In the genomic region with DNA sequence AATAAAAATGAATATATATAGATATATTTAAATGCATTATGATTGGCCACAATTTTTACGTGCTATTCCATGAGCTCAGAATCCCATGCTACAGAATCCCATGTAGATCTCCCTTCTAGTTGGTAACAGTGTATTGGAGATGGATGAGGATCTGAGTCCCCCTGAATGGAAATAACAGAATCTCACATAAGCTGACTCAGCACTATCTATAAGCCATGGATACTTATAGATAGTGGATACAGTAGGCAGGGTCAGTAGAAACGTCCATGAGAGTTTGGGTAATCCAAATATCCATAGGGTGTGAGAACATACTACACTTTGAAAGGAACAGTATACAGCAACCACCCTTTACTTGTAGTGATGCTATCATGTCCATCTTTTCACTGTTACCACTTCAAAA, we compare ENCODE assay signal across 24 cellular contexts.
DNase-seq lines count a peak whose midpoint lies in the region; ATAC-seq, FAIRE-seq and TF ChIP-seq lines count a peak whose summit lies in the region.
"Had no signal": no experiment of that assay in that cellular context is flagged by ENCODE, and none has a peak within 500 bp of the region (broad histone marks: within the 10 kb centered on the region; RNA-seq: fewer than 3 reads in every experiment).

No MANE protein-coding gene starts in this region.

- POLR2A ChIA-PET in HepG2 (lab: Yijun Ruan, JAX) (no interaction called here), K562 (lab: Yijun Ruan, JAX) (no interaction called here)

- intact Hi-C loops in HepG2 (cut with micrococcal nuclease; ENCODE audit: unreplicated experiment) = no loop called here
- intact Hi-C loops in right lobe of liver (cut with DNase I) = no loop called here
- intact Hi-C loops in K562 (cut with micrococcal nuclease) = no loop called here

- no peak overlapping the region for H3K4me3 ChIP-seq in HepG2 (replicated peaks in 1 of 3; ENCODE audit: insufficient read depth in 1 of 3, low read depth in 2 of 3, low read length in 3 of 3)
- H3K4me3 ChIP-seq in right lobe of liver = no peak overlapping the region
- no peak overlapping the region for H3K4me3 ChIP-seq in K562
- H3K4me3 ChIP-seq: BLaER1, GM12878 had no signal

- TF ChIP-seq CTCF in HepG2 (CRISPR knock-in tag; IDR thresholded peaks at IDR 0.05) (no peak), right lobe of liver (IDR thresholded peaks at IDR 0.05) (no peak), K562 (IDR thresholded peaks at IDR 0.05 in 2 of 3, conservative IDR thresholded peaks at IDR 0.05 in 1 of 3; ENCODE audit: insufficient read depth in 2 of 3, low read depth in 1 of 3, low read length in 3 of 3) (no peak)

- 0% methylated on average over 2 of the region's 2 CpGs for WGBS in HepG2 (ENCODE audit: low lambda C conversion rate)
- 30% methylated on average over 2 of the region's 2 CpGs for WGBS in right lobe of liver (ENCODE audit: insufficient coverage, low coverage, low lambda C conversion rate, missing lambda C conversion rate)
- 0% methylated on average over 2 of the region's 2 CpGs for WGBS in K562 (ENCODE audit: insufficient coverage, low coverage, missing lambda C conversion rate)

- CTCF ChIA-PET in HepG2 (lab: Yijun Ruan, JAX; ENCODE audit: low intra/inter-chr PET ratio, low total read pairs) = no interaction called here
- CTCF ChIA-PET in K562 (lab: Yijun Ruan, JAX; ENCODE audit: low intra/inter-chr PET ratio) = no interaction called here

- TF ChIP-seq EP300 in HepG2 (IDR thresholded peaks at IDR 0.05; ENCODE audit: low read depth in 2 of 2, low read length in 2 of 2) (no peak), HepG2 (CRISPR knock-in tag; IDR thresholded peaks at IDR 0.05; ENCODE audit: borderline replicate concordance) (no peak), K562 (IDR thresholded peaks at IDR 0.05; ENCODE audit: low read length) (no peak)

- H2AFZ ChIP-seq in HepG2 (ENCODE audit: low read length) (no peak overlapping the region), K562 (ENCODE audit: low read depth, low read length) (no peak overlapping the region)

- TF ChIP-seq RAD21 in HepG2 (CRISPR knock-in tag; IDR thresholded peaks at IDR 0.05) = no peak
- no peak for TF ChIP-seq RAD21 in K562 (CRISPR knock-in tag; conservative IDR thresholded peaks at IDR 0.05 in 1 of 2, IDR thresholded peaks at IDR 0.05 in 1 of 2)

- H3K9me3 ChIP-seq in HepG2 (ENCODE audit: low read length) = no peaks in the 10 kb centered on the region
- no peaks in the 10 kb centered on the region for H3K9me3 ChIP-seq in right lobe of liver
- no peaks in the 10 kb centered on the region for H3K9me3 ChIP-seq in K562 (replicated peaks; ENCODE audit: control insufficient read depth, insufficient read depth, low read depth, low read length)
- H3K9me3 ChIP-seq: BE2C, BLaER1 had no signal

- BruUV-seq in HepG2 (replicated peaks; lab: Mats Ljungman, UMichigan) (no TSS peak), K562 (replicated peaks; lab: Mats Ljungman, UMichigan) (no TSS peak)

- TF ChIP-seq POLR2A in HepG2 (IDR thresholded peaks at IDR 0.05; ENCODE audit: insufficient read depth in 1 of 2, low read depth in 2 of 2, low read length in 2 of 2) (no peak), right lobe of liver (IDR thresholded peaks at IDR 0.05) (no peak), K562 (conservative IDR thresholded peaks at IDR 0.05) (no peak)

- H3K36me3 ChIP-seq in HepG2 (replicated peaks in 1 of 2; ENCODE audit: control insufficient read depth in 1 of 2, insufficient read depth in 2 of 2, low read length in 2 of 2) (no peaks in the 10 kb centered on the region), right lobe of liver (no peaks in the 10 kb centered on the region), K562 (ENCODE audit: control insufficient read depth, insufficient read depth, low read length) (no peaks in the 10 kb centered on the region)
- H3K36me3 ChIP-seq: BE2C, BLaER1 had no signal

- no peak overlapping the region for H3K27ac ChIP-seq in HepG2 (ENCODE audit: extremely low read length, insufficient read depth, low read length)
- no peak overlapping the region for H3K27ac ChIP-seq in right lobe of liver
- H3K27ac ChIP-seq in K562 (ENCODE audit: extremely low read depth, low read depth, low read length) = no peak overlapping the region
- H3K27ac ChIP-seq: 22Rv1, BLaER1 had no signal

- H3K4me2 ChIP-seq in HepG2 (ENCODE audit: low read depth, low read length) = no peak overlapping the region
- H3K4me2 ChIP-seq in K562 (ENCODE audit: insufficient read depth, low read length) = no peak overlapping the region
- H3K4me2 ChIP-seq: BLaER1 had no signal

- no peak for DNase-seq in HepG2 (ENCODE audit: low spot score)
- DNase-seq in right lobe of liver = no peak
- DNase-seq in K562 (ENCODE audit: extremely low read depth in 1 of 4, low spot score in 3 of 4) = no peak
- no peak for DNase-seq in ecto neural progenitor cell (ENCODE audit: low spot score)
- no peak for DNase-seq in NCI-H1930 (lab: John Stamatoyannopoulos, UW)
- DNase-seq: ACHN; BE2C; C1 segment of cervical spinal cord; CD4-positive, alpha-beta memory T cell; CD4-positive, CD25-positive, alpha-beta regulatory T cell; CD8-positive, alpha-beta memory T cell; COR-L47; DMS 273 treated with DMSO at 0.1 percent for 48 hours; DMS153; DMS53; DMS79; DND-41; EL; GDM1 had no signal

- in situ Hi-C loops in HepG2 (cut with HindIII; ENCODE audit: extremely low pct_ligation_motif_present, low pct_unique_long_range_greater_than_20kb) (no loop called here), K562 (cut with MboI) (no loop called here)

- no peaks in the 10 kb centered on the region for H3K9me1 ChIP-seq in K562 (ENCODE audit: control insufficient read depth, insufficient read depth, low read length)

- H3K27me3 ChIP-seq in HepG2 (ENCODE audit: control insufficient read depth in 1 of 2, insufficient read depth in 2 of 2, low read length in 2 of 2) (no peaks in the 10 kb centered on the region), right lobe of liver (no peaks in the 10 kb centered on the region), K562 (ENCODE audit: control insufficient read depth in 2 of 2, insufficient read depth in 2 of 2, low read length in 2 of 2) (no peaks in the 10 kb centered on the region)
- H3K27me3 ChIP-seq: BE2C, BLaER1 had no signal

- H3K79me2 ChIP-seq in HepG2 (ENCODE audit: insufficient read depth, low read length) (no peaks in the 10 kb centered on the region), K562 (ENCODE audit: control insufficient read depth, insufficient read depth, low read length) (no peaks in the 10 kb centered on the region)

- H4K20me1 ChIP-seq in HepG2 (ENCODE audit: insufficient read depth, low read length) = no peaks in the 10 kb centered on the region
- H4K20me1 ChIP-seq in K562 (replicated peaks; ENCODE audit: control insufficient read depth, insufficient read depth, low read length) = no peaks in the 10 kb centered on the region
- H4K20me1 ChIP-seq: BLaER1 had no signal

- H3K9ac ChIP-seq in HepG2 (ENCODE audit: insufficient read depth, low read depth, low read length) (no peak overlapping the region), K562 (ENCODE audit: insufficient read depth in 1 of 2, low read depth in 2 of 2, low read length in 2 of 2) (no peak overlapping the region)
- H3K9ac ChIP-seq: BLaER1 had no signal

- ATAC-seq in HepG2 = no peak
- ATAC-seq in right lobe of liver = no peak
- ATAC-seq in K562 = no peak
- ATAC-seq: GM12878 had no signal

- H3K4me1 ChIP-seq in HepG2 (ENCODE audit: insufficient read depth, low read length) (no peaks in the 10 kb centered on the region), right lobe of liver (no peaks in the 10 kb centered on the region), K562 (replicated peaks in 1 of 2; ENCODE audit: control insufficient read depth in 2 of 2, insufficient read depth in 2 of 2, low read length in 2 of 2) (no peaks in the 10 kb centered on the region)
- H3K4me1 ChIP-seq: BE2C, BLaER1 had no signal

- no peak for FAIRE-seq in HepG2 (lab: Jason Lieb, UNC)
- FAIRE-seq in K562 (lab: Jason Lieb, UNC) = no peak
- FAIRE-seq: GM12878, GM12892, GM18507 had no signal

TF ChIP-seq in HepG2, 621 proteins besides CTCF, POLR2A, EP300 and RAD21:
- TF ChIP-seq MAFK (conservative IDR thresholded peaks at IDR 0.05 in 1 of 2, IDR thresholded peaks at IDR 0.05 in 1 of 2; ENCODE audit: low read length in 2 of 2) (peak; percentile 97 to 99), MAFF (IDR thresholded peaks at IDR 0.05; ENCODE audit: low read depth, low read length) (peak; percentile 98), KAT8 (CRISPR knock-in tag; IDR thresholded peaks at IDR 0.05) (no peak)

TF ChIP-seq in K562, 482 proteins besides CTCF, POLR2A, EP300 and RAD21 (continues in another document):
- TF ChIP-seq ARNT (IDR thresholded peaks at IDR 0.05) (no peak), SAFB2 (IDR thresholded peaks at IDR 0.05; ENCODE audit: borderline replicate concordance, low read depth, low read length, severe bottlenecking) (no peak), C11orf30 (IDR thresholded peaks at IDR 0.05; ENCODE audit: low read depth) (peak; percentile 52; the same call in 1 of the 2 replicates), MTA2 (IDR thresholded peaks at IDR 0.05; ENCODE audit: low read depth) (no peak), MAFG (tag; conservative IDR thresholded peaks at IDR 0.05) (peak; percentile 67), ZNF316 (IDR thresholded peaks at IDR 0.05) (peak; percentile 72), OTX1 (CRISPR knock-in tag; IDR thresholded peaks at IDR 0.05) (no peak), ARID1B (IDR thresholded peaks at IDR 0.05) (no peak), MAFK (IDR thresholded peaks at IDR 0.05; ENCODE audit: low read length) (peak; percentile 93)
- TF ChIP-seq, protein P1, sequence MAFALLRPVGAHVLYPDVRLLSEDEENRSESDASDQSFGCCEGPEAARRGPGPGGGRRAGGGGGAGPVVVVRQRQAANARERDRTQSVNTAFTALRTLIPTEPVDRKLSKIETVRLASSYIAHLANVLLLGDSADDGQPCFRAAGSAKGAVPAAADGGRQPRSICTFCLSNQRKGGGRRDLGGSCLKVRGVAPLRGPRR (CRISPR knock-in tag; IDR thresholded peaks at IDR 0.05) = no peak
- TF ChIP-seq, protein P2, sequence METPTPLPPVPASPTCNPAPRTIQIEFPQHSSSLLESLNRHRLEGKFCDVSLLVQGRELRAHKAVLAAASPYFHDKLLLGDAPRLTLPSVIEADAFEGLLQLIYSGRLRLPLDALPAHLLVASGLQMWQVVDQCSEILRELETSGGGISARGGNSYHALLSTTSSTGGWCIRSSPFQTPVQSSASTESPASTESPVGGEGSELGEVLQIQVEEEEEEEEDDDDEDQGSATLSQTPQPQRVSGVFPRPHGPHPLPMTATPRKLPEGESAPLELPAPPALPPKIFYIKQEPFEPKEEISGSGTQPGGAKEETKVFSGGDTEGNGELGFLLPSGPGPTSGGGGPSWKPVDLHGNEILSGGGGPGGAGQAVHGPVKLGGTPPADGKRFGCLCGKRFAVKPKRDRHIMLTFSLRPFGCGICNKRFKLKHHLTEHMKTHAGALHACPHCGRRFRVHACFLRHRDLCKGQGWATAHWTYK (CRISPR knock-in tag; IDR thresholded peaks at IDR 0.05) = no peak
